19 cellular contexts compared by ENCODE assay signal in the genomic region with DNA sequence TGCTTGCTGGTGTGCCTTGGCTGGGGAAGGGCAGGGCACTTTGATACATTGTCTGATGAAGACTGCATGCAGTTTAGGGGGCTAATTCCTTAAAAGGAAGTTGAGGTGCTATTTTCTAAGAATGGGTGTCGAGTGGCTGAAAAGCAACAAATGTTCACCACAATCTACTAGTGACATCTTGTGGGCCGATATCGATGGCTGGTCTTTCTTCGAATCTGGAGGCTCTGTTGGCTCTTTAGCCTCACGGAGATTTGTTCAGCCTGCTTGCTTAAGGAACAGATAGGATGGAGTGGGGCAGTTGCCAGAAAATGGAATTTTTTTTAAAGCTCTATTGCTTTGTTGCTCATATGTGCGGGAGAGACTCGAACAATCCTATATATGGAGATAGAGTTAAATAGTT.
DNase-seq lines count a peak whose midpoint lies in the region; ATAC-seq and TF ChIP-seq lines count a peak whose summit lies in the region.
"Had no signal": no experiment of that assay in that cellular context is flagged by ENCODE, and none has a peak within 500 bp of the region (broad histone marks: within the 10 kb centered on the region; RNA-seq: fewer than 3 reads in every experiment).

No MANE protein-coding gene starts in this region.

- DNase-seq in DND-41 (no peak), MV-4-11 (lab: John Stamatoyannopoulos, UW) (peak; percentile 40), choroid plexus epithelial cell (ENCODE audit: low read depth) (peak; percentile 19), EL (no peak)
- DNase-seq: activated CD4-positive, alpha-beta T cell treated with anti-CD3 and anti-CD28 coated beads for 1 hour; activated CD8-positive, alpha-beta memory T cell treated with anti-CD3 and anti-CD28 coated beads, Interleukin-2, amount 10 ng/mL, durations not matched to agents 7 days and 5 days; activated gamma-delta T cell treated with Interleukin-2 at 50 U/mL for 16 hours; aorta; Right ventricle myocardium superior; sigmoid colon; testis had no signal

- no peak overlapping the region for H3K4me3 ChIP-seq in DND-41 (ENCODE audit: low read depth in 1 of 2, low read length in 2 of 2)
- no peak overlapping the region for H3K4me3 ChIP-seq in choroid plexus epithelial cell (ENCODE audit: low read depth, low read length)
- H3K4me3 ChIP-seq: coronary artery, sigmoid colon, testis had no signal

- TF ChIP-seq CTCF in DND-41 (IDR thresholded peaks at IDR 0.05; ENCODE audit: borderline replicate concordance, extremely low read depth, low read length, poor library complexity, severe bottlenecking) (peak; percentile 12), choroid plexus epithelial cell (conservative IDR thresholded peaks at IDR 0.05; ENCODE audit: low read depth, low read length) (peak; percentile 38), nephron (IDR thresholded peaks at IDR 0.05; ENCODE audit: unreplicated experiment in 3 of 3) (peak in 1 of 3 experiments; percentile 21)

- peaks cover 6% of the 10 kb centered on the region for H3K36me3 Mint-ChIP-seq in nephron (ENCODE audit: low read depth)

- H3K27me3 ChIP-seq in DND-41 (ENCODE audit: insufficient read depth, low read length, poor library complexity), result peaks cover 12% of the 10 kb centered on the region
- H3K27me3 ChIP-seq: sigmoid colon, testis had no signal

- no peak overlapping the region for H3K4me2 ChIP-seq in DND-41 (ENCODE audit: insufficient read depth, low read length)

- H3K79me2 ChIP-seq in DND-41 (ENCODE audit: insufficient read depth, low read length), result no peaks in the 10 kb centered on the region

- H3K27me3 Mint-ChIP-seq in nephron (ENCODE audit: low read depth), result peaks cover 8% of the 10 kb centered on the region
- H3K27me3 Mint-ChIP-seq: activated CD8-positive, alpha-beta memory T cell treated with anti-CD3 and anti-CD28 coated beads, Interleukin-2, amount 10 ng/mL, durations not matched to agents 7 days and 5 days; IgD-negative memory B cell; memory B cell had no signal

- peak overlapping the region in 2 of 3 experiments; percentile 11 to 19 for H3K4me3 Mint-ChIP-seq in nephron
- H3K4me3 Mint-ChIP-seq: activated CD8-positive, alpha-beta memory T cell treated with anti-CD3 and anti-CD28 coated beads, Interleukin-2, amount 10 ng/mL, durations not matched to agents 7 days and 5 days; IgD-negative memory B cell; memory B cell; T-helper 1 cell treated with Interleukin-12 subunit alpha and Interleukin-12 subunit beta and Interleukin-4 antibody, amounts not matched to agents 30 μg/mL and 1 μg/mL, for 36 hours had no signal

- no peak overlapping the region for H3K27ac ChIP-seq in DND-41 (ENCODE audit: low read length)
- H3K27ac ChIP-seq: coronary artery, sigmoid colon, testis had no signal

- H3K9me3 Mint-ChIP-seq in nephron, result no peaks in the 10 kb centered on the region
- H3K9me3 Mint-ChIP-seq: IgD-negative memory B cell; memory B cell; T-helper 1 cell treated with Interleukin-12 subunit alpha and Interleukin-12 subunit beta and Interleukin-4 antibody, amounts not matched to agents 30 μg/mL and 1 μg/mL, for 36 hours had no signal

- H3K4me1 ChIP-seq in DND-41 (ENCODE audit: insufficient read depth, low read length), result no peaks in the 10 kb centered on the region
- H3K4me1 ChIP-seq: testis had no signal

- H3K27ac Mint-ChIP-seq in nephron, result peak overlapping the region; percentile 81
- H3K27ac Mint-ChIP-seq: activated CD8-positive, alpha-beta memory T cell treated with anti-CD3 and anti-CD28 coated beads, Interleukin-2, amount 10 ng/mL, durations not matched to agents 7 days and 5 days; IgD-negative memory B cell; memory B cell; T-helper 1 cell treated with Interleukin-12 subunit alpha and Interleukin-12 subunit beta and Interleukin-4 antibody, amounts not matched to agents 30 μg/mL and 1 μg/mL, for 36 hours had no signal

- no peaks in the 10 kb centered on the region for H3K36me3 ChIP-seq in DND-41 (ENCODE audit: insufficient read depth, low read length)
- H3K36me3 ChIP-seq: sigmoid colon had no signal

- H3K9me3 ChIP-seq in DND-41 (ENCODE audit: insufficient read depth, low read length, severe bottlenecking), result no peaks in the 10 kb centered on the region
- H3K9me3 ChIP-seq: sigmoid colon, testis had no signal

- peaks cover 33% of the 10 kb centered on the region for H3K4me1 Mint-ChIP-seq in nephron

- ATAC-seq in DND-41 (ENCODE audit: insufficient read depth, low read depth) (no peak), GM19467 (IDR thresholded peaks at IDR 0.05; ENCODE audit: unreplicated experiment) (no peak), GM21423 (IDR thresholded peaks at IDR 0.05; ENCODE audit: unreplicated experiment) (no peak), HG02798 (IDR thresholded peaks at IDR 0.05; ENCODE audit: poor library complexity, unreplicated experiment) (no peak)
- ATAC-seq: activated CD8-positive, alpha-beta memory T cell treated with anti-CD3 and anti-CD28 coated beads, Interleukin-2, amount 10 ng/mL, durations not matched to agents 7 days and 5 days had no signal

- no peaks in the 10 kb centered on the region for H4K20me1 ChIP-seq in DND-41 (ENCODE audit: insufficient read depth, low read length)

- no peak overlapping the region for H2AFZ ChIP-seq in DND-41 (ENCODE audit: low read depth, low read length)

- H3K9ac ChIP-seq in DND-41 (ENCODE audit: low read depth, low read length), result no peak overlapping the region

Comparison
In these comparisons a context has a peak if more than half of its experiments do, and no peak if none do; other contexts are left out.
1. DNase-seq: peak in MV-4-11 (single experiment) and choroid plexus epithelial cell (single experiment); none in DND-41 (single experiment) and EL (single experiment).